ENCODE assay signal across 8 cellular contexts in genomic region chr20:58389324-58389967, GRCh38. TPM values are rescaled to one million over a fixed set of nuclear protein-coding genes. Genes with fewer than 3 reads are reported as not detected.
A peak's percentile ranks its signal among the peaks of the same experiment; 100 is the strongest.
DNase-seq lines count a peak whose midpoint lies in the region; ATAC-seq and TF ChIP-seq lines count a peak whose summit lies in the region.

No MANE protein-coding gene starts in this region.

- H3K4me3 Mint-ChIP-seq in CD4-positive, CD25-positive, alpha-beta regulatory T cell = peak overlapping the region; percentile 92 to 96 (median 94)
- peak overlapping the region; percentile 87 for H3K4me3 Mint-ChIP-seq in dendritic cell treated with granulocyte-macrophage colony-stimulating factor and Interleukin-4, amounts not matched to agents 40 ng/mL and 50 ng/mL, for 4 days

- H3K36me3 Mint-ChIP-seq in CD4-positive, CD25-positive, alpha-beta regulatory T cell = peaks cover 25% of the 10 kb centered on the region
- H3K36me3 Mint-ChIP-seq in dendritic cell treated with granulocyte-macrophage colony-stimulating factor and Interleukin-4, amounts not matched to agents 40 ng/mL and 50 ng/mL, for 4 days (ENCODE audit: low read depth) = peaks cover 47% of the 10 kb centered on the region

- H3K27ac ChIP-seq in CD4-positive, CD25-positive, alpha-beta regulatory T cell (ENCODE audit: insufficient read depth, low read length, poor library complexity, severe bottlenecking) = peak overlapping the region; percentile 99
- H3K27ac ChIP-seq in RWPE2 (ENCODE audit: poor library complexity, severe bottlenecking) (peak overlapping the region; percentile 68), subcutaneous abdominal adipose tissue (ENCODE audit: low read depth, low read length) (peak overlapping the region; percentile 85)

- intact Hi-C loops in dendritic cell treated with granulocyte-macrophage colony-stimulating factor and Interleukin-4, amounts not matched to agents 40 ng/mL and 50 ng/mL, for 4 days (cut with micrococcal nuclease) = loop anchor here (1.0 kb wide), 1 partner anchor 82 kb away; no protein-coding TSS in a partner anchor

- H3K36me3 ChIP-seq in CD4-positive, CD25-positive, alpha-beta regulatory T cell (ENCODE audit: control insufficient read depth, insufficient read depth, low read length) = peaks cover 3% of the 10 kb centered on the region
- H3K36me3 ChIP-seq in RWPE2 (ENCODE audit: low read depth) (peaks cover 48% of the 10 kb centered on the region), subcutaneous abdominal adipose tissue (ENCODE audit: control insufficient read depth in 5 of 5, insufficient read depth in 5 of 5, low read length in 5 of 5) (peaks cover 0 to 7% (median 0%) of the 10 kb centered on the region in 5 donors)

- no peaks in the 10 kb centered on the region for H3K9me3 ChIP-seq in CD4-positive, CD25-positive, alpha-beta regulatory T cell (ENCODE audit: control insufficient read depth in 2 of 2, low read length in 2 of 2)
- peaks cover 5% of the 10 kb centered on the region for H3K9me3 ChIP-seq in RWPE2 (ENCODE audit: severe bottlenecking)
- H3K9me3 ChIP-seq in subcutaneous abdominal adipose tissue (ENCODE audit: control insufficient read depth in 5 of 5, low read length in 5 of 5) = peaks cover 0 to 10% (median 0%) of the 10 kb centered on the region in 5 donors

- H3K27me3 Mint-ChIP-seq in CD4-positive, CD25-positive, alpha-beta regulatory T cell = peaks cover 12% of the 10 kb centered on the region
- H3K27me3 Mint-ChIP-seq in dendritic cell treated with granulocyte-macrophage colony-stimulating factor and Interleukin-4, amounts not matched to agents 40 ng/mL and 50 ng/mL, for 4 days = peaks cover 15% of the 10 kb centered on the region

- peak; percentile 16 to 28 for ATAC-seq in CD4-positive, CD25-positive, alpha-beta regulatory T cell (ENCODE audit: low read depth in 2 of 2)
- ATAC-seq in GM18909 (IDR thresholded peaks at IDR 0.05; ENCODE audit: poor library complexity, unreplicated experiment) = peak; percentile 28
- peak; percentile 24 for ATAC-seq in HG03097 (IDR thresholded peaks at IDR 0.05; ENCODE audit: low FRiP score, unreplicated experiment)
- peak; percentile 42 for ATAC-seq in RWPE2 (ENCODE audit: low read depth)

- no peak for TF ChIP-seq CTCF in RWPE2 (IDR thresholded peaks at IDR 0.05; ENCODE audit: poor library complexity, severe bottlenecking)

- peak in 1 of 3 donors; percentile 59 for DNase-seq in CD4-positive, CD25-positive, alpha-beta regulatory T cell
- DNase-seq in RWPE2 (ENCODE audit: low spot score) = no peak
- DNase-seq in medulla oblongata (ENCODE audit: extremely low spot score) = peak; percentile 21
- DNase-seq in globus pallidus (ENCODE audit: low spot score) = no peak

- peaks cover 2% of the 10 kb centered on the region for H3K27me3 ChIP-seq in CD4-positive, CD25-positive, alpha-beta regulatory T cell (ENCODE audit: control insufficient read depth, insufficient read depth, low read length)
- H3K27me3 ChIP-seq in RWPE2 (ENCODE audit: insufficient read depth, poor library complexity, severe bottlenecking) = no peaks in the 10 kb centered on the region
- H3K27me3 ChIP-seq in subcutaneous abdominal adipose tissue (ENCODE audit: control insufficient read depth in 5 of 5, insufficient read depth in 4 of 5, low read length in 5 of 5) = no peaks in the 10 kb centered on the region

- peak overlapping the region; percentile 89 to 98 (median 95) for H3K27ac Mint-ChIP-seq in CD4-positive, CD25-positive, alpha-beta regulatory T cell
- peak overlapping the region; percentile 92 for H3K27ac Mint-ChIP-seq in dendritic cell treated with granulocyte-macrophage colony-stimulating factor and Interleukin-4, amounts not matched to agents 40 ng/mL and 50 ng/mL, for 4 days

- peaks cover 44% of the 10 kb centered on the region for H3K4me1 ChIP-seq in CD4-positive, CD25-positive, alpha-beta regulatory T cell (ENCODE audit: control insufficient read depth, insufficient read depth, low read length, poor library complexity, severe bottlenecking)
- peaks cover 30% of the 10 kb centered on the region for H3K4me1 ChIP-seq in RWPE2 (ENCODE audit: insufficient read depth, poor library complexity, severe bottlenecking)
- peaks cover 3 to 38% (median 22%) of the 10 kb centered on the region in 5 donors for H3K4me1 ChIP-seq in subcutaneous abdominal adipose tissue (ENCODE audit: control insufficient read depth in 5 of 5, insufficient read depth in 5 of 5, low read length in 5 of 5)

- peaks cover 0 to 2% (median 0%) of the 10 kb centered on the region in 7 donors for H3K9me3 Mint-ChIP-seq in CD4-positive, CD25-positive, alpha-beta regulatory T cell
- no peaks in the 10 kb centered on the region for H3K9me3 Mint-ChIP-seq in dendritic cell treated with granulocyte-macrophage colony-stimulating factor and Interleukin-4, amounts not matched to agents 40 ng/mL and 50 ng/mL, for 4 days

- H3K4me1 Mint-ChIP-seq in CD4-positive, CD25-positive, alpha-beta regulatory T cell = peaks cover 28 to 52% (median 43%) of the 10 kb centered on the region in 4 donors
- peaks cover 47% of the 10 kb centered on the region for H3K4me1 Mint-ChIP-seq in dendritic cell treated with granulocyte-macrophage colony-stimulating factor and Interleukin-4, amounts not matched to agents 40 ng/mL and 50 ng/mL, for 4 days (ENCODE audit: low read depth)

- H3K9ac ChIP-seq in subcutaneous abdominal adipose tissue (ENCODE audit: low read length in 5 of 5) = peak overlapping the region; percentile 87 to 96 (median 93)

- H3K4me3 ChIP-seq in CD4-positive, CD25-positive, alpha-beta regulatory T cell (ENCODE audit: low read depth, low read length) = peak overlapping the region; percentile 89
- peak overlapping the region; percentile 65 for H3K4me3 ChIP-seq in RWPE2 (ENCODE audit: severe bottlenecking)
- peak overlapping the region; percentile 72 to 90 (median 86) for H3K4me3 ChIP-seq in subcutaneous abdominal adipose tissue (ENCODE audit: low read depth in 1 of 5, low read length in 5 of 5)

RNA-seq across cellular contexts. Expression of gene VAPB, which starts 0.4 kb away (rescaled TPM):
- total RNA-seq in CD4-positive, CD25-positive, alpha-beta regulatory T cell = 25.7 TPM
- polyA plus RNA-seq in CD4-positive, CD25-positive, alpha-beta regulatory T cell = 10 to 100 TPM; 18.9 to 25.2 (median 21.0) TPM
